1 cellular context compared by ENCODE assay signal in genomic region chr11:130601141-130601540, GRCh38.
A peak's percentile ranks its signal among the peaks of the same experiment; 100 is the strongest.
TF ChIP-seq lines count a peak whose summit lies in the region.

No MANE protein-coding gene starts in this region.

TF ChIP-seq in GM12878, 131 proteins besides CTCF, POLR2A, EP300 and RAD21:
- TF ChIP-seq, protein P1, sequence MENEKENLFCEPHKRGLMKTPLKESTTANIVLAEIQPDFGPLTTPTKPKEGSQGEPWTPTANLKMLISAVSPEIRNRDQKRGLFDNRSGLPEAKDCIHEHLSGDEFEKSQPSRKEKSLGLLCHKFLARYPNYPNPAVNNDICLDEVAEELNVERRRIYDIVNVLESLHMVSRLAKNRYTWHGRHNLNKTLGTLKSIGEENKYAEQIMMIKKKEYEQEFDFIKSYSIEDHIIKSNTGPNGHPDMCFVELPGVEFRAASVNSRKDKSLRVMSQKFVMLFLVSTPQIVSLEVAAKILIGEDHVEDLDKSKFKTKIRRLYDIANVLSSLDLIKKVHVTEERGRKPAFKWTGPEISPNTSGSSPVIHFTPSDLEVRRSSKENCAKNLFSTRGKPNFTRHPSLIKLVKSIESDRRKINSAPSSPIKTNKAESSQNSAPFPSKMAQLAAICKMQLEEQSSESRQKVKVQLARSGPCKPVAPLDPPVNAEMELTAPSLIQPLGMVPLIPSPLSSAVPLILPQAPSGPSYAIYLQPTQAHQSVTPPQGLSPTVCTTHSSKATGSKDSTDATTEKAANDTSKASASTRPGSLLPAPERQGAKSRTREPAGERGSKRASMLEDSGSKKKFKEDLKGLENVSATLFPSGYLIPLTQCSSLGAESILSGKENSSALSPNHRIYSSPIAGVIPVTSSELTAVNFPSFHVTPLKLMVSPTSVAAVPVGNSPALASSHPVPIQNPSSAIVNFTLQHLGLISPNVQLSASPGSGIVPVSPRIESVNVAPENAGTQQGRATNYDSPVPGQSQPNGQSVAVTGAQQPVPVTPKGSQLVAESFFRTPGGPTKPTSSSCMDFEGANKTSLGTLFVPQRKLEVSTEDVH (IDR thresholded peaks at IDR 0.05; ENCODE audit: low read depth, partially characterized antibody) = no peak
- peak; percentile 80 for TF ChIP-seq SPI1 (IDR thresholded peaks at IDR 0.05; ENCODE audit: borderline replicate concordance, insufficient read depth, low read depth, low read length)
TF ChIP-seq in GM12878: peak in this region for 1.
